ENCODE assay signal across 9 cellular contexts in genomic region chr6:8888468-8888867, GRCh38.
DNase-seq lines count a peak whose midpoint lies in the region; ATAC-seq, FAIRE-seq and TF ChIP-seq lines count a peak whose summit lies in the region.
"Had no signal": no experiment of that assay in that cellular context is flagged by ENCODE, and none has a peak within 500 bp of the region (broad histone marks: within the 10 kb centered on the region; RNA-seq: fewer than 3 reads in every experiment).

No MANE protein-coding gene starts in this region.

- H3K4me1 ChIP-seq in keratinocyte (ENCODE audit: control insufficient read depth, extremely low read depth, insufficient read depth, low read length) (no peaks in the 10 kb centered on the region), Peyer's patch (no peaks in the 10 kb centered on the region), small intestine (ENCODE audit: control insufficient read depth in 2 of 2, insufficient read depth in 1 of 2, low read depth in 1 of 2, low read length in 1 of 2) (no peaks in the 10 kb centered on the region)

- POLR2A ChIA-PET in RWPE1 (lab: Yijun Ruan, JAX; ENCODE audit: low non-redundant PET) = no interaction called here

- H3K36me3 ChIP-seq in keratinocyte (ENCODE audit: control insufficient read depth in 2 of 2, extremely low read depth in 1 of 2, insufficient read depth in 2 of 2, low read length in 2 of 2) = no peaks in the 10 kb centered on the region
- no peaks in the 10 kb centered on the region for H3K36me3 ChIP-seq in Peyer's patch
- no peaks in the 10 kb centered on the region for H3K36me3 ChIP-seq in small intestine (ENCODE audit: control insufficient read depth in 2 of 2, insufficient read depth in 2 of 2, low read length in 2 of 2)

- dilution Hi-C loops in keratinocyte (cut with MboI; ENCODE audit: extremely low pct_ligation_motif_present, low sequenced_read_pairs) = no loop called here

- TF ChIP-seq POLR2A in Peyer's patch (IDR thresholded peaks at IDR 0.05) = no peak

- H3K4me3 ChIP-seq in keratinocyte (ENCODE audit: control insufficient read depth in 2 of 3, extremely low read depth in 1 of 3, insufficient read depth in 2 of 3, low read depth in 1 of 3, low read length in 3 of 3) = no peak overlapping the region
- H3K4me3 ChIP-seq in Peyer's patch = no peak overlapping the region
- no peak overlapping the region for H3K4me3 ChIP-seq in small intestine (ENCODE audit: low read depth in 1 of 2, low read length in 2 of 2)

- no peak overlapping the region for H3K9ac ChIP-seq in keratinocyte (ENCODE audit: control insufficient read depth, extremely low read depth, insufficient read depth, low read length)

- H2AFZ ChIP-seq in keratinocyte (ENCODE audit: control insufficient read depth, low read length) = no peak overlapping the region

- no peaks in the 10 kb centered on the region for H4K20me1 ChIP-seq in keratinocyte (ENCODE audit: control insufficient read depth, extremely low read depth, insufficient read depth, low read length)

- 67 to 70% (median 68%) methylated on average over 3 of the region's 3 CpGs for whole genome bisulfite sequencing in small intestine, 3 donors

- H3K9me3 ChIP-seq in keratinocyte (ENCODE audit: control insufficient read depth, low read depth, low read length) (no peaks in the 10 kb centered on the region), Peyer's patch (no peaks in the 10 kb centered on the region), small intestine (ENCODE audit: control insufficient read depth, low read depth) (no peaks in the 10 kb centered on the region)

- DNase-seq in EL = peak; percentile 18
- no peak for DNase-seq in RWPE1 (ENCODE audit: low spot score)
- DNase-seq in keratinocyte (ENCODE audit: low read depth, low spot score) = peak; percentile 2
- DNase-seq in activated CD4-positive, alpha-beta T cell treated with anti-CD3 and anti-CD28 coated beads for 1 hour = no peak
- no peak for DNase-seq in left cardiac atrium
- no peak for DNase-seq in Peyer's patch
- no peak for DNase-seq in small intestine
- DNase-seq: NCI-H774 had no signal

- FAIRE-seq in keratinocyte (lab: Jason Lieb, UNC) (no peak), small intestine (lab: Jason Lieb, UNC) (no peak)

- no peak overlapping the region for H3K27ac ChIP-seq in RWPE1
- H3K27ac ChIP-seq in keratinocyte (ENCODE audit: control insufficient read depth, insufficient read depth, low read length) = no peak overlapping the region
- no peak overlapping the region for H3K27ac ChIP-seq in Peyer's patch
- no peak overlapping the region for H3K27ac ChIP-seq in small intestine (ENCODE audit: low read depth in 1 of 2, low read length in 1 of 2)

- intact Hi-C loops in left cardiac atrium (cut with DNase I) = no loop called here

- CTCF ChIA-PET in RWPE1 (lab: Yijun Ruan, JAX) = no interaction called here

- ATAC-seq in HG03135 (IDR thresholded peaks at IDR 0.05; ENCODE audit: unreplicated experiment) (peak; percentile 59), left cardiac atrium (no peak)

- no peaks in the 10 kb centered on the region for H3K9me1 ChIP-seq in keratinocyte (ENCODE audit: control insufficient read depth, extremely low read depth, insufficient read depth, low read length)

- H3K79me2 ChIP-seq in keratinocyte (ENCODE audit: control insufficient read depth, insufficient read depth, low read length) = no peaks in the 10 kb centered on the region

- TF ChIP-seq CTCF in RWPE1 (conservative IDR thresholded peaks at IDR 0.05; ENCODE audit: low read depth) (peak; percentile 16; the same call in 1 of the 2 replicates), keratinocyte (optimal IDR thresholded peaks at IDR 0.05 in 1 of 3, IDR thresholded peaks at IDR 0.05 in 1 of 3, conservative IDR thresholded peaks at IDR 0.05 in 1 of 3; ENCODE audit: extremely low read depth in 1 of 3, insufficient read depth in 2 of 3, low read length in 3 of 3) (peak; percentile 26 to 62 (median 42)), Peyer's patch (IDR thresholded peaks at IDR 0.05) (peak in 2 of 6 experiments; percentile 17 to 28)

- H3K4me2 ChIP-seq in keratinocyte (ENCODE audit: control insufficient read depth, extremely low read depth, insufficient read depth, low read depth, low read length) = no peak overlapping the region

- no peaks in the 10 kb centered on the region for H3K27me3 ChIP-seq in keratinocyte (ENCODE audit: control insufficient read depth, extremely low read depth, insufficient read depth, low read length)
- no peaks in the 10 kb centered on the region for H3K27me3 ChIP-seq in Peyer's patch
- no peaks in the 10 kb centered on the region for H3K27me3 ChIP-seq in small intestine (ENCODE audit: control insufficient read depth in 2 of 2, insufficient read depth in 2 of 2, low read length in 2 of 2)

Comparison
In these comparisons a context has a peak if more than half of its experiments do, and no peak if none do; other contexts are left out.
1. DNase-seq: peak in EL (single experiment) and keratinocyte (single experiment); none in RWPE1 (single experiment), activated CD4-positive, alpha-beta T cell treated with anti-CD3 and anti-CD28 coated beads for 1 hour (single experiment), left cardiac atrium (single experiment), Peyer's patch (0 of 3) and small intestine (single experiment).